In the genomic region with DNA sequence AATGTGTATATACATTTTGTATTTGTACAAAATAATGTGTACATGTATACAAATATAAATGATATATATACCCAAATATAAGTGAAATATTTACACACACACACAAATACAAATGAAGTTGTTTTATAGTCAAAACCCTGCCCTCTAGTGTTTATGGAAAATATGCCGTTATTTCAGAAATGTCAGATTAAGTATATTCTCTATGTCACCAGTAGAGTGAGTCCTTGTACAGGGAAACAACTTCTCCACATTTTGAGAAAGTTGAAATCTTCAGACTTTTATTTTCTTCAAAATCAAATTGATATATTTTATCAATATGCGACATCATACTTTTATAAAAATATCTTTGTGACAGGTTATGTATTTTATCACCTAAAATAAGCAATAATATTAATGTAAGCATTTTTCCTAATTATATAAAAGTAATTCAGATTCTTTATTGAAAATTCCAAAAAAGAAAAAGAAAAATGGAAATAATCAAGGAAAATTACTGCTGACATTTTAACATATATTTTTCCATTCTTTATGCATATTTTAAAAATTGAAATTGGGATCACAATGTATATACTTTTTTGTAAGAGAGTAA, we compare ENCODE assay signal across 8 cellular contexts. TPM values are rescaled to one million over a fixed set of nuclear protein-coding genes. Genes with fewer than 3 reads are reported as not detected.
A peak's percentile ranks its signal among the peaks of the same experiment; 100 is the strongest.
DNase-seq lines count a peak whose midpoint lies in the region; ATAC-seq and TF ChIP-seq lines count a peak whose summit lies in the region.

No MANE protein-coding gene starts in this region.

- peak; percentile 85 for TF ChIP-seq CTCF in OCI-LY1 (IDR thresholded peaks at IDR 0.05; ENCODE audit: low read length)

- H3K27me3 ChIP-seq in OCI-LY1 (ENCODE audit: insufficient read depth, low read length): no peaks in the 10 kb centered on the region
- no peaks in the 10 kb centered on the region for H3K27me3 ChIP-seq in naive thymus-derived CD4-positive, alpha-beta T cell (ENCODE audit: control insufficient read depth in 2 of 2, insufficient read depth in 2 of 2, low read length in 2 of 2)

- no peaks in the 10 kb centered on the region for H4K20me1 ChIP-seq in OCI-LY1 (ENCODE audit: insufficient read depth, low read length)

- ATAC-seq in GM21515 (IDR thresholded peaks at IDR 0.05; ENCODE audit: unreplicated experiment): peak; percentile 83
- peak; percentile 93 for ATAC-seq in naive thymus-derived CD4-positive, alpha-beta T cell
- ATAC-seq in HG03045 (IDR thresholded peaks at IDR 0.05; ENCODE audit: unreplicated experiment): no peak

- intact Hi-C loops in naive thymus-derived CD4-positive, alpha-beta T cell (cut with micrococcal nuclease): loop anchor here (1.0 to 2.0 kb wide), 9 partner anchors 11 to 778 kb away; partner anchors contain the start of genes RPRM (in 2 of the 2), ARL6IP6 (in 1 of the 2), PRPF40A (in 1 of the 2) and STAM2 (in 1 of the 2)

- H3K27ac ChIP-seq in OCI-LY1 (ENCODE audit: low read depth, low read length, poor library complexity, severe bottlenecking): no peak overlapping the region
- H3K27ac ChIP-seq in naive thymus-derived CD4-positive, alpha-beta T cell (ENCODE audit: low read depth, low read length): no peak overlapping the region

- POLR2A ChIA-PET in naive thymus-derived CD4-positive, alpha-beta T cell (lab: Charles Lee): no interaction called here

- no peak overlapping the region for H3K27ac Mint-ChIP-seq in naive thymus-derived CD4-positive, alpha-beta T cell

- no peaks in the 10 kb centered on the region for H3F3A ChIP-seq in OCI-LY1 (ENCODE audit: insufficient read depth, low read length)

- H2AFZ ChIP-seq in OCI-LY1 (ENCODE audit: low read length): no peak overlapping the region

- H3K4me3 ChIP-seq in OCI-LY1 (ENCODE audit: low read depth, low read length, poor library complexity, severe bottlenecking): no peak overlapping the region
- no peak overlapping the region for H3K4me3 ChIP-seq in naive thymus-derived CD4-positive, alpha-beta T cell (ENCODE audit: low read length)

- H3K4me1 Mint-ChIP-seq in naive thymus-derived CD4-positive, alpha-beta T cell: peaks cover 0 to 9% (median 3%) of the 10 kb centered on the region in 7 donors

- H3K4me2 ChIP-seq in OCI-LY1 (ENCODE audit: low read length): no peak overlapping the region

- H3K9me3 ChIP-seq in OCI-LY1 (ENCODE audit: low read length): no peaks in the 10 kb centered on the region; the same call in 1 of the 2 replicates
- H3K9me3 ChIP-seq in naive thymus-derived CD4-positive, alpha-beta T cell (ENCODE audit: control insufficient read depth in 2 of 3, low read length in 3 of 3): no peaks in the 10 kb centered on the region

- H3K9ac ChIP-seq in OCI-LY1 (ENCODE audit: low read length): no peak overlapping the region

- H3K4me3 Mint-ChIP-seq in naive thymus-derived CD4-positive, alpha-beta T cell: no peak overlapping the region

- no peaks in the 10 kb centered on the region for H3K27me3 Mint-ChIP-seq in naive thymus-derived CD4-positive, alpha-beta T cell

- peaks cover 9 to 43% (median 25%) of the 10 kb centered on the region in 5 donors for H3K36me3 Mint-ChIP-seq in naive thymus-derived CD4-positive, alpha-beta T cell

- H3K9me2 ChIP-seq in OCI-LY1 (ENCODE audit: low read depth, low read length): no peaks in the 10 kb centered on the region

- H3K36me3 ChIP-seq in OCI-LY1 (ENCODE audit: insufficient read depth, low read length): peaks cover 56% of the 10 kb centered on the region
- peaks cover 0 to 6% (median 6%) of the 10 kb centered on the region in 3 experiments for H3K36me3 ChIP-seq in naive thymus-derived CD4-positive, alpha-beta T cell (ENCODE audit: control insufficient read depth in 2 of 3, insufficient read depth in 3 of 3, low read length in 3 of 3)

- no peaks in the 10 kb centered on the region for H3K79me2 ChIP-seq in OCI-LY1 (ENCODE audit: insufficient read depth, low read length)

- DNase-seq in DMS153 treated with DMSO at 0.1 percent for 48 hours (lab: John Stamatoyannopoulos, UW; ENCODE audit: unreplicated experiment) (peak; percentile 30), DMS153 (lab: John Stamatoyannopoulos, UW) (no peak), HPDE6-E6E7 (ENCODE audit: extremely low spot score) (peak; percentile 21), dermis microvascular lymphatic vessel endothelial cell (ENCODE audit: low read depth in 2 of 2) (peak; percentile 51 to 70)
- DNase-seq in naive thymus-derived CD4-positive, alpha-beta T cell: peak in 7 of 9 donors; percentile 13 to 53 (median 51)

- peaks cover 0 to 5% (median 0%) of the 10 kb centered on the region in 11 donors for H3K9me3 Mint-ChIP-seq in naive thymus-derived CD4-positive, alpha-beta T cell

- CTCF ChIA-PET in naive thymus-derived CD4-positive, alpha-beta T cell (lab: Charles Lee): no interaction called here

- H3K4me1 ChIP-seq in OCI-LY1 (ENCODE audit: insufficient read depth, low read length, severe bottlenecking): no peaks in the 10 kb centered on the region
- H3K4me1 ChIP-seq in naive thymus-derived CD4-positive, alpha-beta T cell (ENCODE audit: control insufficient read depth in 2 of 2, insufficient read depth in 2 of 2, low read length in 2 of 2): no peaks in the 10 kb centered on the region

RNA-seq across cellular contexts. Expression of gene ARL6IP6, which starts 22.4 kb away (rescaled TPM):
- 17.3 and 18.1 TPM in 2 replicates for total RNA-seq in dermis microvascular lymphatic vessel endothelial cell
- 10 to 100 TPM; 10.2 to 43.6 (median 18.0) TPM for total RNA-seq in naive thymus-derived CD4-positive, alpha-beta T cell
- 10 to 100 TPM; 14.0 to 25.7 TPM for polyA plus RNA-seq in naive thymus-derived CD4-positive, alpha-beta T cell

RNA-seq across cellular contexts. Expression of gene PRPF40A, which starts 23.6 kb away (rescaled TPM):
- total RNA-seq in dermis microvascular lymphatic vessel endothelial cell: 88.6 and 95.6 TPM in 2 replicates
- 100 to 1,000 TPM; 104 to 126 (median 109) TPM for total RNA-seq in naive thymus-derived CD4-positive, alpha-beta T cell
- polyA plus RNA-seq in naive thymus-derived CD4-positive, alpha-beta T cell: 100 to 1,000 TPM; 116 to 119 TPM
